10 cellular contexts compared by ENCODE assay signal in genomic region chr21:42534901-42535378, GRCh38. TPM values are rescaled to one million over a fixed set of nuclear protein-coding genes. Genes with fewer than 3 reads are reported as not detected.
DNase-seq lines count a peak whose midpoint lies in the region; ATAC-seq, FAIRE-seq and TF ChIP-seq lines count a peak whose summit lies in the region.
"Had no signal": no experiment of that assay in that cellular context is flagged by ENCODE, and none has a peak within 500 bp of the region (broad histone marks: within the 10 kb centered on the region; RNA-seq: fewer than 3 reads in every experiment).

No MANE protein-coding gene starts in this region.

- H3K9me3 Mint-ChIP-seq in naive thymus-derived CD4-positive, alpha-beta T cell: no peaks in the 10 kb centered on the region
- no peaks in the 10 kb centered on the region for H3K9me3 Mint-ChIP-seq in CD8-positive, alpha-beta memory T cell

- no peaks in the 10 kb centered on the region for H3K27me3 Mint-ChIP-seq in naive thymus-derived CD4-positive, alpha-beta T cell
- H3K27me3 Mint-ChIP-seq in CD8-positive, alpha-beta memory T cell: no peaks in the 10 kb centered on the region

- no peak for DNase-seq in GM12891 (ENCODE audit: insufficient read length, low spot score)
- DNase-seq in NCI-H526 treated with DMSO at 0.1 percent for 48 hours (lab: John Stamatoyannopoulos, UW): peak; percentile 83
- no peak for DNase-seq in naive thymus-derived CD4-positive, alpha-beta T cell
- DNase-seq in CD8-positive, alpha-beta memory T cell: no peak
- no peak for DNase-seq in activated T-cell treated with anti-CD3 and anti-CD28 coated beads for 4 hours
- DNase-seq in NCI-H1436 treated with DMSO at 0.1 percent for 48 hours (lab: John Stamatoyannopoulos, UW): no peak
- DNase-seq: activated CD4-positive, alpha-beta T cell treated with anti-CD3 and anti-CD28 coated beads, Interleukin-2, amount 50 U/mL, for 1 hour had no signal

- peak overlapping the region in 6 of 10 donors; percentile 40 to 80 (median 57) for H3K4me3 Mint-ChIP-seq in naive thymus-derived CD4-positive, alpha-beta T cell
- no peak overlapping the region for H3K4me3 Mint-ChIP-seq in CD8-positive, alpha-beta memory T cell

- H3K27ac ChIP-seq in naive thymus-derived CD4-positive, alpha-beta T cell (ENCODE audit: low read depth, low read length): no peak overlapping the region
- H3K27ac ChIP-seq in CD8-positive, alpha-beta memory T cell (ENCODE audit: low read depth, low read length): no peak overlapping the region

- peaks cover 2 to 30% (median 13%) of the 10 kb centered on the region in 5 donors for H3K36me3 Mint-ChIP-seq in naive thymus-derived CD4-positive, alpha-beta T cell
- peaks cover 0 to 75% (median 10%) of the 10 kb centered on the region in 3 donors for H3K36me3 Mint-ChIP-seq in CD8-positive, alpha-beta memory T cell

- CTCF ChIA-PET in naive thymus-derived CD4-positive, alpha-beta T cell (lab: Charles Lee): interaction anchor here (0.7 to 0.9 kb wide), 2 partner anchors 137 to 275 kb away, joined by 3 read pairs; no protein-coding TSS in a partner anchor
- CTCF ChIA-PET in CD8-positive, alpha-beta memory T cell (lab: Charles Lee): no interaction called here

- H3K4me1 ChIP-seq in naive thymus-derived CD4-positive, alpha-beta T cell (ENCODE audit: control insufficient read depth in 2 of 2, insufficient read depth in 2 of 2, low read length in 2 of 2): peaks cover 0 to 5% of the 10 kb centered on the region in 2 donors
- H3K4me1 ChIP-seq in CD8-positive, alpha-beta memory T cell (ENCODE audit: insufficient read depth, low read length): no peaks in the 10 kb centered on the region

- H3K4me1 Mint-ChIP-seq in naive thymus-derived CD4-positive, alpha-beta T cell: peaks cover 9 to 26% (median 14%) of the 10 kb centered on the region in 7 donors
- H3K4me1 Mint-ChIP-seq in CD8-positive, alpha-beta memory T cell: peaks cover 14 to 25% (median 19%) of the 10 kb centered on the region in 3 donors

- H3K4me3 ChIP-seq in naive thymus-derived CD4-positive, alpha-beta T cell (ENCODE audit: low read length): no peak overlapping the region
- H3K4me3 ChIP-seq in CD8-positive, alpha-beta memory T cell (ENCODE audit: low read length): no peak overlapping the region

- no peak for FAIRE-seq in GM12891 (lab: Jason Lieb, UNC)

- no peaks in the 10 kb centered on the region for H3K9me3 ChIP-seq in naive thymus-derived CD4-positive, alpha-beta T cell (ENCODE audit: control insufficient read depth in 2 of 3, low read length in 3 of 3)
- no peaks in the 10 kb centered on the region for H3K9me3 ChIP-seq in CD8-positive, alpha-beta memory T cell (ENCODE audit: low read length)
- H3K9me3 ChIP-seq: upper lobe of left lung had no signal

- H3K27me3 ChIP-seq in naive thymus-derived CD4-positive, alpha-beta T cell (ENCODE audit: control insufficient read depth in 2 of 2, insufficient read depth in 2 of 2, low read length in 2 of 2): no peaks in the 10 kb centered on the region
- H3K27me3 ChIP-seq in CD8-positive, alpha-beta memory T cell (ENCODE audit: insufficient read depth, low read length, poor library complexity, severe bottlenecking): no peaks in the 10 kb centered on the region
- H3K27me3 ChIP-seq: upper lobe of left lung had no signal

- peak overlapping the region in 1 of 9 donors; percentile 20 for H3K27ac Mint-ChIP-seq in naive thymus-derived CD4-positive, alpha-beta T cell
- no peak overlapping the region for H3K27ac Mint-ChIP-seq in CD8-positive, alpha-beta memory T cell

- POLR2A ChIA-PET in naive thymus-derived CD4-positive, alpha-beta T cell (lab: Charles Lee): no interaction called here
- POLR2A ChIA-PET in CD8-positive, alpha-beta memory T cell (lab: Charles Lee): no interaction called here

- peaks cover 0 to 25% (median 0%) of the 10 kb centered on the region in 3 experiments for H3K36me3 ChIP-seq in naive thymus-derived CD4-positive, alpha-beta T cell (ENCODE audit: control insufficient read depth in 2 of 3, insufficient read depth in 3 of 3, low read length in 3 of 3)
- H3K36me3 ChIP-seq in CD8-positive, alpha-beta memory T cell (ENCODE audit: insufficient read depth, low read length): peaks cover 10% of the 10 kb centered on the region

- no peak for TF ChIP-seq POLR2A in GM12891 (IDR thresholded peaks at IDR 0.05; ENCODE audit: low read depth, low read length)

- ATAC-seq in GM19468 (IDR thresholded peaks at IDR 0.05; ENCODE audit: extremely low read depth, unreplicated experiment): peak; percentile 53
- peak; percentile 22 for ATAC-seq in naive thymus-derived CD4-positive, alpha-beta T cell
- no peak for ATAC-seq in GM21737 (IDR thresholded peaks at IDR 0.05; ENCODE audit: unreplicated experiment)

- intact Hi-C loops in naive thymus-derived CD4-positive, alpha-beta T cell (cut with micrococcal nuclease): loop anchor here in 1 of 2 donors (5.0 kb wide), 1 partner anchor 68 kb away; no protein-coding TSS in a partner anchor

TF ChIP-seq in GM12891, 5 proteins besides CTCF, POLR2A, EP300 and RAD21:
- TF ChIP-seq SPI1 (IDR thresholded peaks at IDR 0.05; ENCODE audit: low read depth, low read length): no peak
- peak; percentile 97 for TF ChIP-seq PAX5 (IDR thresholded peaks at IDR 0.05; ENCODE audit: insufficient read depth, low read length, severe bottlenecking)

RNA-seq across cellular contexts. Expression of gene SLC37A1, which starts 21.3 kb away (rescaled TPM):
- polyA plus RNA-seq in GM12891 (2012; ENCODE audit: low read depth, missing spikeins): 14.0 TPM
- 10 to 100 TPM; 15.1 to 23.2 (median 18.1) TPM for total RNA-seq in naive thymus-derived CD4-positive, alpha-beta T cell
- 1 to 10 TPM; 4.4 to 7.8 TPM for polyA plus RNA-seq in naive thymus-derived CD4-positive, alpha-beta T cell
- total RNA-seq in CD8-positive, alpha-beta memory T cell: 10 to 100 TPM; 16.6 to 16.9 TPM
- 6.5 TPM for polyA plus RNA-seq in CD8-positive, alpha-beta memory T cell

RNA-seq across cellular contexts. Expression of gene RSPH1, which starts 38.9 kb away (rescaled TPM):
- polyA plus RNA-seq in GM12891 (2012; ENCODE audit: low read depth, missing spikeins): 2.6 TPM
- total RNA-seq in naive thymus-derived CD4-positive, alpha-beta T cell: under 1 TPM in 2 of 5 experiments, not detected in 3; 0.27 to 0.40 TPM
- polyA plus RNA-seq in naive thymus-derived CD4-positive, alpha-beta T cell: not detected
- not detected for total RNA-seq in CD8-positive, alpha-beta memory T cell
- not detected for polyA plus RNA-seq in CD8-positive, alpha-beta memory T cell

Comparison
In these comparisons a context has a peak if more than half of its experiments do, and no peak if none do; other contexts are left out.
1. H3K4me3 Mint-ChIP-seq: peak in naive thymus-derived CD4-positive, alpha-beta T cell (6 of 10); none in CD8-positive, alpha-beta memory T cell (0 of 7).